8 cellular contexts compared by ENCODE assay signal in the genomic region with DNA sequence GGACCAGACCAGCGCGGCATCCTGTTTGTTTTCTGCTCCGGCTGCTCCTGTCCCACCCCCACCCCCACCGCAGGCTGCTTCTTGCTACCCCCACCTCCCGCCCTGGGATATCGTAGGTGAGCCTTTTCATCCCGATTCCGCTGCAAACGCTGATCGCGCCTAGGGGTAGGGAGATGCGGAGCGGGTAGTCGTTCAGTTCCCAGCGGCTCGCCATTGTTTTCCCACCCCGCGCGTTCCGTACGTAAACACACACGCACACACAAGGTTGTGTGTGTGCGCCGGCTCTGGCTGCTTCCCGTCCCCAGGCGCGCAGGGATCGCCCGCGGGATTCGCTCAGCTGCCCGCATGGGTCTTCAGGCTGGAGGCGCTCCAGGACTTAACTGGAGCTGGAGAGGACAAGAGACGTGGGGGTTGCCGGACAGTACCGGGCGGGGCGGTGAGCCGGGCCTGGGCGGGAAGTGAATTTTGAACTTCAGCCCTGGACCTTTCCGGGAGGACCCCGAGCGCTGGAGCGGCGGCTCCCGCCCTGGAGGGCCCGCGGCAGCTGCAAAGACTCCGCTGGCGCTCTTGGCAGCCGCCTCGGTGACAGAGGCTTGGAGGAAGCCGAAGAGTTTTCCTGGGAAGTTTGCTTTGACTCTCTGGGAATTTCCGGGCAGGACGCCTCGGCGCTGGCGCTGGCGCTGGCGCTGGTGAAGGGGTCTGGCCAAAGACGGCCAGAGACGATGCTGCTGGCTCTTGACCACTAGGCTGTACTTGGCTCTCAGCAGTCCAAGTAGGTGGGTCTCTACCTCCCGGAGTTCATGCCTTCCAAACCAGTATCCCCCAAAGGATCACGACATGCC. TPM values are rescaled to one million over a fixed set of nuclear protein-coding genes. Genes with fewer than 3 reads are reported as not detected.
DNase-seq lines count a peak whose midpoint lies in the region; ATAC-seq, FAIRE-seq and TF ChIP-seq lines count a peak whose summit lies in the region.

No MANE protein-coding gene starts in this region.

- H3K4me1 Mint-ChIP-seq in activated T-cell treated with anti-CD3 and anti-CD28 coated beads, Interleukin-2, amount 50 U/mL, for 4 hours (ENCODE audit: low read depth) = peaks cover 20% of the 10 kb centered on the region
- peaks cover 15 to 24% of the 10 kb centered on the region in 2 donors for H3K4me1 Mint-ChIP-seq in stimulated activated naive B cell treated with anti-CD40 and anti-IgM and Interleukin-4, amounts not matched to agents 10 μg/mL and 1 μg/mL and 100 μg/mL, for 72 hours

- intact Hi-C loops in dorsolateral prefrontal cortex (cut with DNase I) (loop anchor here (5.0 to 10.0 kb wide), 2 partner anchors 53 to 290 kb away; no protein-coding TSS in a partner anchor), HepG2 (cut with micrococcal nuclease; ENCODE audit: unreplicated experiment) (loop anchor here (1.0 to 5.0 kb wide), 4 partner anchors 18 to 212 kb away; partner anchors contain the start of gene SNRPE)

- no peaks in the 10 kb centered on the region for H3K9me3 Mint-ChIP-seq in activated T-cell treated with anti-CD3 and anti-CD28 coated beads, Interleukin-2, amount 50 U/mL, for 4 hours
- no peaks in the 10 kb centered on the region for H3K9me3 Mint-ChIP-seq in stimulated activated naive B cell treated with anti-CD40 and anti-IgM and Interleukin-4, amounts not matched to agents 10 μg/mL and 1 μg/mL and 100 μg/mL, for 72 hours

- TF ChIP-seq CTCF in dorsolateral prefrontal cortex (IDR thresholded peaks at IDR 0.05 in 54 of 56, conservative IDR thresholded peaks at IDR 0.05 in 2 of 56; ENCODE audit: low read depth in 1 of 56, partially characterized antibody in 56 of 56) = peak in 6 of 56 donors; percentile 3 to 19 (median 8)
- peak; percentile 81 for TF ChIP-seq CTCF in HepG2 (CRISPR knock-in tag; IDR thresholded peaks at IDR 0.05)

- peak in 1 of 2 experiments; percentile 59; a peak in 1 of 4 replicates for TF ChIP-seq POLR2A in HepG2 (IDR thresholded peaks at IDR 0.05; ENCODE audit: insufficient read depth in 1 of 2, low read depth in 2 of 2, low read length in 2 of 2)
- TF ChIP-seq POLR2A in GM18505 (IDR thresholded peaks at IDR 0.05; ENCODE audit: borderline replicate concordance, extremely low read depth, insufficient read depth, insufficient read length) = no peak

- peak; percentile 76 for TF ChIP-seq RAD21 in HepG2 (CRISPR knock-in tag; IDR thresholded peaks at IDR 0.05)

- 0% methylated on average over 9 of the region's 64 CpGs for WGBS in HepG2 (ENCODE audit: low lambda C conversion rate)

- H3K36me3 Mint-ChIP-seq in activated T-cell treated with anti-CD3 and anti-CD28 coated beads, Interleukin-2, amount 50 U/mL, for 4 hours (ENCODE audit: insufficient read depth) = no peaks in the 10 kb centered on the region
- no peaks in the 10 kb centered on the region for H3K36me3 Mint-ChIP-seq in stimulated activated naive B cell treated with anti-CD40 and anti-IgM and Interleukin-4, amounts not matched to agents 10 μg/mL and 1 μg/mL and 100 μg/mL, for 72 hours

- H3K4me3 ChIP-seq in dorsolateral prefrontal cortex (peak overlapping the region; percentile 60 to 95 (median 76)), HepG2 (replicated peaks in 1 of 3; ENCODE audit: insufficient read depth in 1 of 3, low read depth in 2 of 3, low read length in 3 of 3) (peak overlapping the region; percentile 85 to 96 (median 95))

- peaks cover 66% of the 10 kb centered on the region for H3K27me3 Mint-ChIP-seq in activated T-cell treated with anti-CD3 and anti-CD28 coated beads, Interleukin-2, amount 50 U/mL, for 4 hours (ENCODE audit: low read depth)
- H3K27me3 Mint-ChIP-seq in stimulated activated naive B cell treated with anti-CD40 and anti-IgM and Interleukin-4, amounts not matched to agents 10 μg/mL and 1 μg/mL and 100 μg/mL, for 72 hours = peaks cover 60 to 83% of the 10 kb centered on the region in 2 donors

- BruUV-seq in HepG2 (replicated peaks; lab: Mats Ljungman, UMichigan) = TSS peak; percentile 24

- peaks cover 43% of the 10 kb centered on the region for H3K4me1 ChIP-seq in HepG2 (ENCODE audit: insufficient read depth, low read length)

- DNase-seq in activated T-cell treated with anti-CD3 and anti-CD28 coated beads, Interleukin-2, amount 50 U/mL, for 4 hours = no peak
- DNase-seq in activated T-cell treated with anti-CD3 and anti-CD28 coated beads, Interleukin-2, amount 50 U/mL, for 1 hour = no peak
- DNase-seq in RKO (ENCODE audit: low spot score) = peak; percentile 54
- peak in 7 of 10 donors; percentile 45 to 67 (median 52) for DNase-seq in dorsolateral prefrontal cortex
- peak; percentile 87 for DNase-seq in HepG2 (ENCODE audit: low spot score)
- DNase-seq in stimulated activated naive B cell treated with anti-CD40 and anti-IgM and Interleukin-4, amounts not matched to agents 10 μg/mL and 1 μg/mL and 100 μg/mL, for 72 hours = peak; percentile 1
- DNase-seq in SK-N-DZ (ENCODE audit: low spot score) = no peak

- H3K4me3 Mint-ChIP-seq in activated T-cell treated with anti-CD3 and anti-CD28 coated beads, Interleukin-2, amount 50 U/mL, for 4 hours = peak overlapping the region; percentile 80
- peak overlapping the region; percentile 77 to 82 for H3K4me3 Mint-ChIP-seq in stimulated activated naive B cell treated with anti-CD40 and anti-IgM and Interleukin-4, amounts not matched to agents 10 μg/mL and 1 μg/mL and 100 μg/mL, for 72 hours

- POLR2A ChIA-PET in HepG2 (lab: Yijun Ruan, JAX) = interaction anchor here (0.8 to 3.9 kb wide), 7 partner anchors 16 to 71 kb away, joined by 3 to 31 read pairs (median 5); no protein-coding TSS in a partner anchor

- peak overlapping the region; percentile 44 for H3K27ac Mint-ChIP-seq in stimulated activated naive B cell treated with anti-CD40 and anti-IgM and Interleukin-4, amounts not matched to agents 10 μg/mL and 1 μg/mL and 100 μg/mL, for 72 hours

- peak overlapping the region; percentile 89 for H3K4me2 ChIP-seq in HepG2 (ENCODE audit: low read depth, low read length)

- peaks cover 51% of the 10 kb centered on the region for H3K79me2 ChIP-seq in HepG2 (ENCODE audit: insufficient read depth, low read length)

- H3K36me3 ChIP-seq in HepG2 (replicated peaks in 1 of 2; ENCODE audit: control insufficient read depth in 1 of 2, insufficient read depth in 2 of 2, low read length in 2 of 2) = no peaks in the 10 kb centered on the region

- no peak overlapping the region for H2AFZ ChIP-seq in HepG2 (ENCODE audit: low read length)

- CTCF ChIA-PET in HepG2 (lab: Yijun Ruan, JAX; ENCODE audit: low intra/inter-chr PET ratio, low total read pairs) = interaction anchor here (1.3 kb wide), 1 partner anchor 53 kb away, joined by 7 read pairs; no protein-coding TSS in a partner anchor

- H3K9ac ChIP-seq in HepG2 (ENCODE audit: insufficient read depth, low read depth, low read length) = peak overlapping the region; percentile 85

- no peaks in the 10 kb centered on the region for H3K27me3 ChIP-seq in dorsolateral prefrontal cortex
- H3K27me3 ChIP-seq in HepG2 (ENCODE audit: control insufficient read depth in 1 of 2, insufficient read depth in 2 of 2, low read length in 2 of 2) = 0 out of 5 replicates have a peak, but pooled peaks cover 0 to 5% of the 10 kb centered on the region in 2 experiments

- in situ Hi-C loops in HepG2 (cut with HindIII; ENCODE audit: extremely low pct_ligation_motif_present, low pct_unique_long_range_greater_than_20kb) = loop anchor here (10.0 kb wide), 1 partner anchor 300 kb away; no protein-coding TSS in a partner anchor

- ATAC-seq in activated T-cell treated with anti-CD3 and anti-CD28 coated beads, Interleukin-2, amount 50 U/mL, for 4 hours = peak in 1 of 2 donors; percentile 11
- ATAC-seq in HepG2 = peak; percentile 80
- no peak for ATAC-seq in stimulated activated naive B cell treated with anti-CD40 and anti-IgM and Interleukin-4, amounts not matched to agents 10 μg/mL and 1 μg/mL and 100 μg/mL, for 72 hours (replicated peaks)
- ATAC-seq in GM18505 (IDR thresholded peaks at IDR 0.05; ENCODE audit: unreplicated experiment) = no peak

- 0 out of 2 replicates have a peak, but pooled peaks cover 6% of the 10 kb centered on the region for H4K20me1 ChIP-seq in HepG2 (ENCODE audit: insufficient read depth, low read length)

- TF ChIP-seq EP300 in HepG2 (IDR thresholded peaks at IDR 0.05; ENCODE audit: low read depth in 2 of 2, low read length in 2 of 2) = peak; percentile 32 to 62; a peak in 2 of 4 replicates
- TF ChIP-seq EP300 in HepG2 (CRISPR knock-in tag; IDR thresholded peaks at IDR 0.05; ENCODE audit: borderline replicate concordance) = no peak

- peak; percentile 60 for FAIRE-seq in HepG2 (lab: Jason Lieb, UNC)

- H3K27ac ChIP-seq in dorsolateral prefrontal cortex = peak overlapping the region in 55 of 59 donors; percentile 12 to 92 (median 80)
- H3K27ac ChIP-seq in HepG2 (ENCODE audit: extremely low read length, insufficient read depth, low read length) = peak overlapping the region; percentile 94

- H3K9me3 ChIP-seq in HepG2 (ENCODE audit: low read length) = no peaks in the 10 kb centered on the region

RNA-seq across cellular contexts. Expression of gene SOX13, which starts 1.6 kb away (rescaled TPM):
- 1 to 10 TPM in 2 of 3 donors, under 1 TPM in 1; 0.33 to 1.4 (median 1.0) TPM for total RNA-seq in activated T-cell treated with anti-CD3 and anti-CD28 coated beads, Interleukin-2, amount 50 U/mL, for 4 hours
- total RNA-seq in dorsolateral prefrontal cortex (10 to 100 TPM; 13.7 to 62.1 (median 24.8) TPM), HepG2 (2016; rRNA removed; fragmentation: Illumina TruSeq; extraction: Trizol) (9.3 and 13.3 TPM in 2 replicates)
- 19.4 and 23.0 TPM in 2 replicates for total RNA-seq in HepG2 (2016; cell fraction: cytosol; rRNA removed; fragmentation: Illumina TruSeq; extraction: Trizol; ENCODE audit: low read depth)
- 9.5 and 12.4 TPM in 2 replicates for total RNA-seq in HepG2 (2016; cell fraction: insoluble cytoplasmic fraction; rRNA removed; fragmentation: Illumina TruSeq; extraction: Trizol)
- total RNA-seq in HepG2 (2016; cell fraction: membrane; rRNA removed; fragmentation: Illumina TruSeq; extraction: Trizol) = 7.5 and 8.0 TPM in 2 replicates
- 11.8 and 12.5 TPM in 2 replicates for total RNA-seq in HepG2 (2016; cell fraction: nucleus; rRNA removed; fragmentation: Illumina TruSeq; extraction: Trizol)
- 15.8 and 19.0 TPM in 2 replicates for polyA plus RNA-seq in HepG2 (2011; rRNA removed)
- 11.5 and 12.7 TPM in 2 replicates for polyA plus RNA-seq in HepG2 (2011; cell fraction: cytosol; rRNA removed)
- 51.5 and 56.0 TPM in 2 replicates for polyA plus RNA-seq in HepG2 (2011; cell fraction: nucleus; rRNA removed)
- polyA plus RNA-seq in HepG2 (2012) = 12.2 and 14.5 TPM in 2 replicates
- 1.2 and 1.3 TPM in 2 replicates for polyA plus RNA-seq in HepG2 (2016; cell fraction: cytosol; fragmentation: Illumina TruSeq; extraction: Trizol; ENCODE audit: low read depth)
- 12.0 and 16.7 TPM in 2 replicates for polyA plus RNA-seq in HepG2 (2016; cell fraction: insoluble cytoplasmic fraction; fragmentation: Illumina TruSeq; extraction: Trizol; ENCODE audit: low read depth)
- 3.4 and 3.9 TPM in 2 replicates for polyA plus RNA-seq in HepG2 (2016; cell fraction: membrane; fragmentation: Illumina TruSeq; extraction: Trizol; ENCODE audit: low read depth)
- polyA plus RNA-seq in HepG2 (2016; cell fraction: nucleus; fragmentation: Illumina TruSeq; extraction: Trizol; ENCODE audit: insufficient read depth, low read depth) = 29.9 and 34.7 TPM in 2 replicates
- 50.6 and 65.9 TPM in 2 replicates for polyA minus RNA-seq in HepG2 (2011; rRNA and poly(A)+ RNA removed; ENCODE audit: low replicate concordance)
- polyA minus RNA-seq in HepG2 (2011; cell fraction: cytosol; rRNA and poly(A)+ RNA removed) = 12.0 and 12.7 TPM in 2 replicates
- polyA minus RNA-seq in HepG2 (2011; cell fraction: nucleus; rRNA and poly(A)+ RNA removed) = 40.8 and 41.1 TPM in 2 replicates
- polyA plus RNA-seq in SK-N-DZ (2014; cell fraction: cytosol; rRNA removed) = 0.06 TPM in 1 of 2 replicates, not detected in the other
- polyA plus RNA-seq in SK-N-DZ (2014; cell fraction: nucleus; rRNA removed) = not detected in 2 replicates

Comparison
In these comparisons a context has a peak if more than half of its experiments do, and no peak if none do; other contexts are left out.
1. DNase-seq: peak in RKO (single experiment), dorsolateral prefrontal cortex (7 of 10), HepG2 (single experiment) and stimulated activated naive B cell treated with anti-CD40 and anti-IgM and Interleukin-4, amounts not matched to agents 10 μg/mL and 1 μg/mL and 100 μg/mL, for 72 hours (single experiment); none in activated T-cell treated with anti-CD3 and anti-CD28 coated beads, Interleukin-2, amount 50 U/mL, for 4 hours (single experiment), activated T-cell treated with anti-CD3 and anti-CD28 coated beads, Interleukin-2, amount 50 U/mL, for 1 hour (single experiment) and SK-N-DZ (single experiment).